8 cellular contexts compared by ENCODE assay signal in the genomic region with DNA sequence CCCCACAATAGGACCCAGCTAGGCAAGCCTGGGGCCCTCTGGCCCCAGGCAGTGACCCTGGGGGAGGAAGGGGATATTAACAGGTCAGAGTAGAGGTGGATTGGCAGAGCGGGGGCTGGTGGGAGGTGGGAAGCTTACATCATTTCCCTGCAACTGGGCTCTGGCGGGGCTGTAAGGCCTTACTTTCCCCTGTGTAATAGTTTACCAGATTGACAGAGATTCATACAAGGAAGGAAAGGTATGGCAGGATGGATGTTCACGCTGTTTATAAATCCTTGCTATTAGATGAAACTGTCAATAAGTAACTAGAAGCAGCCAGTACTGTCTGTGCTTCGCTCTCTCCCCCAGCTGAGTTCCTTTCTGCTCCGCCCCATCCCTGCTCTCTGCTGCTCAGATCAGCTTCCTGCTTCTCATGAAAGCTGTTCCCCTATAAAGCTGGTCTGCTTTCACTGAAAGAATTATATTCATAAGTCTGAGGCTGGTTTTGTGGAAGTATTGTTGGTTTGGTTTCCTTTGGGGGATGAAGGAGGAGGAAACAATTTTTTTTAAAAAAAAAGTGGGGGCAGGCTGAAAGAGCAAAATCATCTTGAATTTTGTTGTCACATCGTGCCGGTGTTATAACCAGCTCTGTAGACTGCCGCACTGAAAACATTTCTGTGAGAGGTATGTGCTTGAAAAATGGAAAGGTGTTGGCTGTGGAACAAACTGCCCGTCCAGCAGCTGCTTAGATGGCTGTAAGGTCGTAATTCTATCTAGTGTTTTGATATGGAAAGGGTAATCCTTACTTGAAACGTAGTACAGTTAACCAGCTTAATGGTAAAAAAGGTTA.
DNase-seq lines count a peak whose midpoint lies in the region; ATAC-seq and TF ChIP-seq lines count a peak whose summit lies in the region.

No MANE protein-coding gene starts in this region.

- peak overlapping the region; percentile 84 for H3K4me3 Mint-ChIP-seq in activated T-helper 2 cell treated with anti-CD3 and anti-CD28 coated beads, Interferon-gamma antibody, Interleukin-2, Interleukin-4, amounts not matched to agents 10 μg/mL and 5 μg/mL and 100 μg/mL, durations not matched to agents 14 hours and 24 hours and 36 hours (ENCODE audit: low read depth)

- no peaks in the 10 kb centered on the region for H3K27me3 ChIP-seq in foreskin keratinocyte
- no peaks in the 10 kb centered on the region for H3K27me3 ChIP-seq in neuron (ENCODE audit: insufficient read depth, low read length)

- H3K9me3 Mint-ChIP-seq in activated T-helper 2 cell treated with anti-CD3 and anti-CD28 coated beads, Interferon-gamma antibody, Interleukin-2, Interleukin-4, amounts not matched to agents 10 μg/mL and 5 μg/mL and 100 μg/mL, durations not matched to agents 14 hours and 24 hours and 36 hours = no peaks in the 10 kb centered on the region

- no peaks in the 10 kb centered on the region for H3K36me3 Mint-ChIP-seq in activated T-helper 2 cell treated with anti-CD3 and anti-CD28 coated beads, Interferon-gamma antibody, Interleukin-2, Interleukin-4, amounts not matched to agents 10 μg/mL and 5 μg/mL and 100 μg/mL, durations not matched to agents 14 hours and 24 hours and 36 hours (ENCODE audit: low read depth)

- ATAC-seq in GM18867 (IDR thresholded peaks at IDR 0.05; ENCODE audit: unreplicated experiment) = peak; percentile 84
- ATAC-seq in HG03064 (IDR thresholded peaks at IDR 0.05; ENCODE audit: low read depth, unreplicated experiment) = peak; percentile 91
- peak; percentile 89 for ATAC-seq in foreskin keratinocyte

- peaks cover 38% of the 10 kb centered on the region for H3K4me1 Mint-ChIP-seq in activated T-helper 2 cell treated with anti-CD3 and anti-CD28 coated beads, Interferon-gamma antibody, Interleukin-2, Interleukin-4, amounts not matched to agents 10 μg/mL and 5 μg/mL and 100 μg/mL, durations not matched to agents 14 hours and 24 hours and 36 hours (ENCODE audit: low read depth)

- H3K27ac Mint-ChIP-seq in activated T-helper 2 cell treated with anti-CD3 and anti-CD28 coated beads, Interferon-gamma antibody, Interleukin-2, Interleukin-4, amounts not matched to agents 10 μg/mL and 5 μg/mL and 100 μg/mL, durations not matched to agents 14 hours and 24 hours and 36 hours = peak overlapping the region; percentile 90

- H3K36me3 ChIP-seq in neuron (ENCODE audit: insufficient read depth, low read length) = no peaks in the 10 kb centered on the region

- no peak overlapping the region for H3K27ac ChIP-seq in foreskin keratinocyte

- no peaks in the 10 kb centered on the region for H3K27me3 Mint-ChIP-seq in activated T-helper 2 cell treated with anti-CD3 and anti-CD28 coated beads, Interferon-gamma antibody, Interleukin-2, Interleukin-4, amounts not matched to agents 10 μg/mL and 5 μg/mL and 100 μg/mL, durations not matched to agents 14 hours and 24 hours and 36 hours (ENCODE audit: low read depth)

- H3K4me3 ChIP-seq in neuron (ENCODE audit: low read length) = peak overlapping the region; percentile 64

- TF ChIP-seq CTCF in foreskin keratinocyte (conservative IDR thresholded peaks at IDR 0.05) = no peak

- H2AFZ ChIP-seq in neuron (ENCODE audit: low read depth, low read length) = peak overlapping the region; percentile 43

- peaks cover 9% of the 10 kb centered on the region for H3K9me3 ChIP-seq in neuron (ENCODE audit: low read length)

- no peaks in the 10 kb centered on the region for H3K4me1 ChIP-seq in foreskin keratinocyte
- peaks cover 26% of the 10 kb centered on the region for H3K4me1 ChIP-seq in neuron (ENCODE audit: insufficient read depth, low read length)

- DNase-seq in ACHN = peak; percentile 77
- peak; percentile 70 for DNase-seq in OCI-M1 (lab: John Stamatoyannopoulos, UW)
- peak; percentile 23 for DNase-seq in activated T-helper 2 cell treated with anti-CD3 and anti-CD28 coated beads, Interferon-gamma antibody, Interleukin-2, Interleukin-4, amounts not matched to agents 10 μg/mL and 5 μg/mL and 100 μg/mL, durations not matched to agents 14 hours and 24 hours and 36 hours (ENCODE audit: low spot score)
- peak in 1 of 2 donors; percentile 49 for DNase-seq in foreskin keratinocyte
- peak; percentile 57 for DNase-seq in ureter (ENCODE audit: low spot score)

- intact Hi-C loops in activated T-helper 2 cell treated with anti-CD3 and anti-CD28 coated beads, Interferon-gamma antibody, Interleukin-2, Interleukin-4, amounts not matched to agents 10 μg/mL and 5 μg/mL and 100 μg/mL, durations not matched to agents 14 hours and 24 hours and 36 hours (cut with micrococcal nuclease) = loop anchor here (2.0 kb wide), 1 partner anchor 76 kb away; the partner anchor contains the start of gene BBX

- in situ Hi-C loops in ACHN (cut with HindIII; ENCODE audit: low pct_ligation_motif_present, low pct_unique_long_range_greater_than_20kb, low sequenced_read_pairs) = no loop called here
